15 cellular contexts compared by ENCODE assay signal in genomic region chr5:178588769-178589168, GRCh38. TPM values are rescaled to one million over a fixed set of nuclear protein-coding genes. Genes with fewer than 3 reads are reported as not detected.
A peak's percentile ranks its signal among the peaks of the same experiment; 100 is the strongest.
DNase-seq lines count a peak whose midpoint lies in the region; ATAC-seq and TF ChIP-seq lines count a peak whose summit lies in the region.
"Had no signal": no experiment of that assay in that cellular context is flagged by ENCODE, and none has a peak within 500 bp of the region (broad histone marks: within the 10 kb centered on the region; RNA-seq: fewer than 3 reads in every experiment).

No MANE protein-coding gene starts in this region.

- no peak overlapping the region for H3K9ac ChIP-seq in Karpas-422 (ENCODE audit: low read length)

- DNase-seq in activated CD8-positive, alpha-beta T cell treated with anti-CD3 and anti-CD28 coated beads for 36 hours: no peak
- DNase-seq in activated CD8-positive, alpha-beta T cell treated with anti-CD3 and anti-CD28 coated beads, Interleukin-2, amount 10 ng/mL, durations not matched to agents 7 days and 5 days: no peak
- DNase-seq in T-cell (no peak), osteocyte (ENCODE audit: extremely low spot score, unreplicated experiment) (no peak), NCI-H2081 (lab: John Stamatoyannopoulos, UW) (no peak), Karpas-422 (no peak)
- no peak for DNase-seq in activated CD8-positive, alpha-beta memory T cell treated with anti-CD3 and anti-CD28 coated beads, Interleukin-2, amount 10 ng/mL, durations not matched to agents 7 days and 5 days
- DNase-seq: Caco-2, caudate nucleus, NCI-H1694, SJCRH30 had no signal

- intact Hi-C loops in activated CD8-positive, alpha-beta T cell treated with anti-CD3 and anti-CD28 coated beads for 36 hours (cut with micrococcal nuclease): no loop called here

- H3K27ac ChIP-seq in Karpas-422 (ENCODE audit: low read length): no peak overlapping the region
- H3K27ac ChIP-seq: SJCRH30 had no signal

- H3K36me3 Mint-ChIP-seq in activated CD8-positive, alpha-beta T cell treated with anti-CD3 and anti-CD28 coated beads for 36 hours (ENCODE audit: low read depth): no peaks in the 10 kb centered on the region
- peaks cover under 1% of the 10 kb centered on the region for H3K36me3 Mint-ChIP-seq in activated CD8-positive, alpha-beta T cell treated with anti-CD3 and anti-CD28 coated beads, Interleukin-2, amount 10 ng/mL, durations not matched to agents 7 days and 5 days (ENCODE audit: low read depth)
- no peaks in the 10 kb centered on the region for H3K36me3 Mint-ChIP-seq in T-cell
- peaks cover under 1% of the 10 kb centered on the region for H3K36me3 Mint-ChIP-seq in osteocyte (ENCODE audit: unreplicated experiment)
- no peaks in the 10 kb centered on the region for H3K36me3 Mint-ChIP-seq in activated CD8-positive, alpha-beta memory T cell treated with anti-CD3 and anti-CD28 coated beads, Interleukin-2, amount 10 ng/mL, durations not matched to agents 7 days and 5 days

- peak overlapping the region; percentile 47 for H3K4me3 ChIP-seq in iPS-11a (ENCODE audit: low read depth, low read length)
- no peak overlapping the region for H3K4me3 ChIP-seq in Karpas-422 (ENCODE audit: low read length)
- H3K4me3 ChIP-seq: SJCRH30 had no signal

- H3K4me1 ChIP-seq in Karpas-422 (ENCODE audit: low read length): no peaks in the 10 kb centered on the region
- H3K4me1 ChIP-seq: SJCRH30 had no signal

- H3K27me3 ChIP-seq in Karpas-422 (ENCODE audit: low read length): no peaks in the 10 kb centered on the region
- H3K27me3 ChIP-seq: SJCRH30 had no signal

- H3K27ac Mint-ChIP-seq in activated CD8-positive, alpha-beta T cell treated with anti-CD3 and anti-CD28 coated beads for 36 hours: no peak overlapping the region
- no peak overlapping the region for H3K27ac Mint-ChIP-seq in activated CD8-positive, alpha-beta T cell treated with anti-CD3 and anti-CD28 coated beads, Interleukin-2, amount 10 ng/mL, durations not matched to agents 7 days and 5 days
- no peak overlapping the region for H3K27ac Mint-ChIP-seq in T-cell
- H3K27ac Mint-ChIP-seq in osteocyte (ENCODE audit: unreplicated experiment): no peak overlapping the region
- H3K27ac Mint-ChIP-seq in activated CD8-positive, alpha-beta memory T cell treated with anti-CD3 and anti-CD28 coated beads, Interleukin-2, amount 10 ng/mL, durations not matched to agents 7 days and 5 days: no peak overlapping the region
- H3K27ac Mint-ChIP-seq: activated naive CD4-positive, alpha-beta T cell treated with anti-CD3 and anti-CD28 coated beads, Interleukin-2, amount 50 U/mL, for 72 hours had no signal

- no peaks in the 10 kb centered on the region for H3K36me3 ChIP-seq in Karpas-422 (ENCODE audit: insufficient read depth, low read length)
- H3K36me3 ChIP-seq: SJCRH30 had no signal

- H2AFZ ChIP-seq in Karpas-422 (ENCODE audit: low read length): no peak overlapping the region

- no peaks in the 10 kb centered on the region for H4K20me1 ChIP-seq in Karpas-422 (ENCODE audit: insufficient read depth, low read depth, low read length)

- no peaks in the 10 kb centered on the region for H3K9me3 ChIP-seq in Karpas-422 (ENCODE audit: low read length)
- H3K9me3 ChIP-seq: Caco-2, SJCRH30 had no signal

- no peaks in the 10 kb centered on the region for H3K79me2 ChIP-seq in Karpas-422 (ENCODE audit: low read length)

- CTCF ChIA-PET in activated CD8-positive, alpha-beta T cell treated with anti-CD3 and anti-CD28 coated beads for 36 hours (lab: Charles Lee): interaction anchor here (2.2 to 2.3 kb wide), 2 partner anchors 17 to 309 kb away, joined by 7 to 14 read pairs; no protein-coding TSS in a partner anchor
- CTCF ChIA-PET in activated CD8-positive, alpha-beta T cell treated with anti-CD3 and anti-CD28 coated beads, Interleukin-2, amount 10 ng/mL, durations not matched to agents 7 days and 5 days (lab: Charles Lee): interaction anchor here (2.0 kb wide), 1 partner anchor 308 kb away, joined by 7 read pairs; no protein-coding TSS in a partner anchor
- CTCF ChIA-PET in T-cell (lab: Charles Lee): no interaction called here
- CTCF ChIA-PET in activated CD8-positive, alpha-beta memory T cell treated with anti-CD3 and anti-CD28 coated beads, Interleukin-2, amount 10 ng/mL, durations not matched to agents 7 days and 5 days (lab: Charles Lee): interaction anchor here (1.2 kb wide), 1 partner anchor 308 kb away, joined by 3 read pairs; no protein-coding TSS in a partner anchor

- TF ChIP-seq CTCF in activated CD8-positive, alpha-beta T cell treated with anti-CD3 and anti-CD28 coated beads for 36 hours (IDR thresholded peaks at IDR 0.05): no peak
- no peak for TF ChIP-seq CTCF in osteocyte (IDR thresholded peaks at IDR 0.05)

- POLR2A ChIA-PET in activated CD8-positive, alpha-beta T cell treated with anti-CD3 and anti-CD28 coated beads for 36 hours (lab: Charles Lee): no interaction called here
- POLR2A ChIA-PET in activated CD8-positive, alpha-beta T cell treated with anti-CD3 and anti-CD28 coated beads, Interleukin-2, amount 10 ng/mL, durations not matched to agents 7 days and 5 days (lab: Charles Lee): no interaction called here
- POLR2A ChIA-PET in T-cell (lab: Charles Lee): no interaction called here

- no peak overlapping the region for H3K4me2 ChIP-seq in Karpas-422 (ENCODE audit: low read depth, low read length, poor library complexity, severe bottlenecking)

- no peaks in the 10 kb centered on the region for H3K9me3 Mint-ChIP-seq in activated CD8-positive, alpha-beta T cell treated with anti-CD3 and anti-CD28 coated beads for 36 hours
- peaks cover under 1% of the 10 kb centered on the region for H3K9me3 Mint-ChIP-seq in activated CD8-positive, alpha-beta T cell treated with anti-CD3 and anti-CD28 coated beads, Interleukin-2, amount 10 ng/mL, durations not matched to agents 7 days and 5 days (ENCODE audit: insufficient read depth)
- H3K9me3 Mint-ChIP-seq in T-cell (no peaks in the 10 kb centered on the region), osteocyte (ENCODE audit: unreplicated experiment) (no peaks in the 10 kb centered on the region)
- no peaks in the 10 kb centered on the region for H3K9me3 Mint-ChIP-seq in activated CD8-positive, alpha-beta memory T cell treated with anti-CD3 and anti-CD28 coated beads, Interleukin-2, amount 10 ng/mL, durations not matched to agents 7 days and 5 days (ENCODE audit: low read depth)

- ATAC-seq in activated CD8-positive, alpha-beta T cell treated with anti-CD3 and anti-CD28 coated beads for 36 hours: no peak
- no peak for ATAC-seq in activated CD8-positive, alpha-beta T cell treated with anti-CD3 and anti-CD28 coated beads, Interleukin-2, amount 10 ng/mL, durations not matched to agents 7 days and 5 days
- no peak for ATAC-seq in T-cell (replicated peaks in 1 of 4)
- no peak for ATAC-seq in activated CD8-positive, alpha-beta memory T cell treated with anti-CD3 and anti-CD28 coated beads, Interleukin-2, amount 10 ng/mL, durations not matched to agents 7 days and 5 days
- ATAC-seq: activated naive CD4-positive, alpha-beta T cell treated with anti-CD3 and anti-CD28 coated beads, Interleukin-2, amount 50 U/mL, for 72 hours had no signal

- H3K4me1 Mint-ChIP-seq in activated CD8-positive, alpha-beta T cell treated with anti-CD3 and anti-CD28 coated beads for 36 hours (ENCODE audit: low read depth): peaks cover 6% of the 10 kb centered on the region
- H3K4me1 Mint-ChIP-seq in activated CD8-positive, alpha-beta T cell treated with anti-CD3 and anti-CD28 coated beads, Interleukin-2, amount 10 ng/mL, durations not matched to agents 7 days and 5 days (ENCODE audit: low read depth): peaks cover 7% of the 10 kb centered on the region
- H3K4me1 Mint-ChIP-seq in T-cell (peaks cover 0 to 15% (median 7%) of the 10 kb centered on the region in 3 donors), osteocyte (ENCODE audit: unreplicated experiment) (peaks cover 10% of the 10 kb centered on the region)
- peaks cover 5% of the 10 kb centered on the region for H3K4me1 Mint-ChIP-seq in activated CD8-positive, alpha-beta memory T cell treated with anti-CD3 and anti-CD28 coated beads, Interleukin-2, amount 10 ng/mL, durations not matched to agents 7 days and 5 days

- H3K27me3 Mint-ChIP-seq in activated CD8-positive, alpha-beta T cell treated with anti-CD3 and anti-CD28 coated beads for 36 hours: peaks cover 41% of the 10 kb centered on the region
- peaks cover 58% of the 10 kb centered on the region for H3K27me3 Mint-ChIP-seq in activated CD8-positive, alpha-beta T cell treated with anti-CD3 and anti-CD28 coated beads, Interleukin-2, amount 10 ng/mL, durations not matched to agents 7 days and 5 days (ENCODE audit: low read depth)
- peaks cover 51 to 59% of the 10 kb centered on the region in 2 donors for H3K27me3 Mint-ChIP-seq in T-cell
- peaks cover 39% of the 10 kb centered on the region for H3K27me3 Mint-ChIP-seq in osteocyte (ENCODE audit: unreplicated experiment)
- H3K27me3 Mint-ChIP-seq in activated CD8-positive, alpha-beta memory T cell treated with anti-CD3 and anti-CD28 coated beads, Interleukin-2, amount 10 ng/mL, durations not matched to agents 7 days and 5 days: peaks cover 52% of the 10 kb centered on the region

- peak overlapping the region; percentile 8 for H3K4me3 Mint-ChIP-seq in activated CD8-positive, alpha-beta T cell treated with anti-CD3 and anti-CD28 coated beads for 36 hours
- no peak overlapping the region for H3K4me3 Mint-ChIP-seq in activated CD8-positive, alpha-beta T cell treated with anti-CD3 and anti-CD28 coated beads, Interleukin-2, amount 10 ng/mL, durations not matched to agents 7 days and 5 days
- peak overlapping the region; percentile 36 to 74 (median 56) for H3K4me3 Mint-ChIP-seq in T-cell
- peak overlapping the region; percentile 42 for H3K4me3 Mint-ChIP-seq in osteocyte (ENCODE audit: unreplicated experiment)
- no peak overlapping the region for H3K4me3 Mint-ChIP-seq in activated CD8-positive, alpha-beta memory T cell treated with anti-CD3 and anti-CD28 coated beads, Interleukin-2, amount 10 ng/mL, durations not matched to agents 7 days and 5 days

- no peaks in the 10 kb centered on the region for H3K9me2 ChIP-seq in Karpas-422 (replicated peaks; ENCODE audit: insufficient read depth, low read length)

RNA-seq across cellular contexts. Expression of gene COL23A1, which starts 1.4 kb away (rescaled TPM):
- total RNA-seq in activated CD8-positive, alpha-beta T cell treated with anti-CD3 and anti-CD28 coated beads for 36 hours: under 1 TPM in 1 of 2 experiments, not detected in 1; 0.11 TPM
- total RNA-seq in activated CD8-positive, alpha-beta T cell treated with anti-CD3 and anti-CD28 coated beads, Interleukin-2, amount 10 ng/mL, durations not matched to agents 7 days and 5 days: under 1 TPM; 0.63 to 0.68 TPM
- total RNA-seq in T-cell (under 1 TPM in 2 of 5 donors, not detected in 3; 0.07 to 0.13 TPM), osteocyte (not detected in 2 replicates)
- 5.7 and 7.6 TPM in 2 replicates for total RNA-seq in Karpas-422 (2014; rRNA removed; shearing (Covaris generic); ENCODE audit: low replicate concordance)
- total RNA-seq in activated CD8-positive, alpha-beta memory T cell treated with anti-CD3 and anti-CD28 coated beads, Interleukin-2, amount 10 ng/mL, durations not matched to agents 7 days and 5 days: under 1 TPM; 0.18 to 0.19 TPM
- total RNA-seq: A673, NCI-H460, SJCRH30 had no signal

RNA-seq across cellular contexts. Expression of gene CLK4, which starts 38.1 kb away (rescaled TPM):
- 10 to 100 TPM; 21.1 to 24.2 TPM for total RNA-seq in activated CD8-positive, alpha-beta T cell treated with anti-CD3 and anti-CD28 coated beads for 36 hours
- 10 to 100 TPM; 25.5 to 26.4 TPM for total RNA-seq in activated CD8-positive, alpha-beta T cell treated with anti-CD3 and anti-CD28 coated beads, Interleukin-2, amount 10 ng/mL, durations not matched to agents 7 days and 5 days
- 10 to 100 TPM; 83.2 to 93.5 (median 86.5) TPM for total RNA-seq in T-cell
- 28.7 and 30.0 TPM in 2 replicates for total RNA-seq in osteocyte
- 27.7 and 29.0 TPM in 2 replicates for total RNA-seq in Karpas-422 (2014; rRNA removed; shearing (Covaris generic); ENCODE audit: low replicate concordance)
- 10 to 100 TPM; 25.2 to 29.4 TPM for total RNA-seq in activated CD8-positive, alpha-beta memory T cell treated with anti-CD3 and anti-CD28 coated beads, Interleukin-2, amount 10 ng/mL, durations not matched to agents 7 days and 5 days

Comparison
In these comparisons a context has a peak if more than half of its experiments do, and no peak if none do; other contexts are left out.
1. H3K4me3 Mint-ChIP-seq: peak in activated CD8-positive, alpha-beta T cell treated with anti-CD3 and anti-CD28 coated beads for 36 hours (single experiment), T-cell (3 of 3) and osteocyte (single experiment); none in activated CD8-positive, alpha-beta T cell treated with anti-CD3 and anti-CD28 coated beads, Interleukin-2, amount 10 ng/mL, durations not matched to agents 7 days and 5 days (single experiment) and activated CD8-positive, alpha-beta memory T cell treated with anti-CD3 and anti-CD28 coated beads, Interleukin-2, amount 10 ng/mL, durations not matched to agents 7 days and 5 days (single experiment).
2. CTCF ChIA-PET loops: an anchor here in activated CD8-positive, alpha-beta T cell treated with anti-CD3 and anti-CD28 coated beads for 36 hours (2.2 to 2.3 kb wide), activated CD8-positive, alpha-beta T cell treated with anti-CD3 and anti-CD28 coated beads, Interleukin-2, amount 10 ng/mL, durations not matched to agents 7 days and 5 days (2.0 kb wide) and activated CD8-positive, alpha-beta memory T cell treated with anti-CD3 and anti-CD28 coated beads, Interleukin-2, amount 10 ng/mL, durations not matched to agents 7 days and 5 days (1.2 kb wide); none called in T-cell.